ENCODE assay signal across 15 cellular contexts in the genomic region with DNA sequence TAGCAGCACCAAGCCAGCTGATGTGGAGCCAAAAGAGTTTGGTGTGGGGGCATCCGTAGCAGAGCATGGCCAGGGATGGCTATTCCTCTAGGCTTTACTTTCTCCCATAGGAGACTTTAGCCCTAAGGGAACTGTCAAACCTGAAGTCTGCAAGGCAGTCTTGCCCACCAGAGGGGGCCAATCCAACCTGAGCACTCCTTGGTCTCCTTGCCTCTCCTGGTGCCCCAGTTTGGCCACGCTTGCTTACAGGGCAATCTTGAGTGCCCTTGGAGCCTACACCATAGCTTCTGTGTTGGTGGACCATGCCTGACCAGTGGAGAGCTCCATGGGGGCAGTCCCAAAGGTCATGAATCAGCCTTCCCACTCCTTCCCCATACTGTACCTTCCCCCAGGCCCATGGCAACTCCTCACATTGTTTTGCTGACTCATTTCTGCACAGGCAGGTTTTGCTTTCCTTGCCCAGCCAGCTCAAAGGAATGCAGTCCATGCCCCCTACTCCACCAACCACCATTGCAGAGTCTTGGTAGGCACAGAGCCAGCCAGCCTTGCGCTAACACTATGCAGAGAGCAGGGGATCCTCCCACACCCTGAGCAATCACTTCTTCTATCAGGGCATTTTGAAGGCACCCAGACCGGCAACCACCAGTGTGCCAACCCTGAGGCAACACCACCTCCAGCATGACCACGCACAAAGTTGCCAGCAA.
DNase-seq lines count a peak whose midpoint lies in the region; ATAC-seq, FAIRE-seq and TF ChIP-seq lines count a peak whose summit lies in the region.
"Had no signal": no experiment of that assay in that cellular context is flagged by ENCODE, and none has a peak within 500 bp of the region (broad histone marks: within the 10 kb centered on the region; RNA-seq: fewer than 3 reads in every experiment).

No MANE protein-coding gene starts in this region.

- H3K36me3 Mint-ChIP-seq in endodermal cell (ENCODE audit: low read depth): peaks cover 4% of the 10 kb centered on the region

- H3K4ac ChIP-seq in trophoblast cell (ENCODE audit: low read depth, low read length): no peak overlapping the region

- no peak overlapping the region for H2AK5ac ChIP-seq in trophoblast cell (ENCODE audit: low read length)

- WGBS in endodermal cell (ENCODE audit: insufficient coverage in 1 of 2, insufficient read length in 1 of 2), 2 experiments: 94 to 100% methylated on average over 3 to 5 of the region's 5 CpGs
- no CpG with 5 or more reads among the region's 5 CpGs for WGBS in trophoblast cell (ENCODE audit: extremely low coverage, insufficient coverage, insufficient read length)

- TF ChIP-seq CTCF in endodermal cell (conservative IDR thresholded peaks at IDR 0.05): peak; percentile 74

- no peak overlapping the region for H3K4me2 ChIP-seq in trophoblast cell (ENCODE audit: low read length)

- H3K79me1 ChIP-seq in trophoblast cell (ENCODE audit: low read length): no peaks in the 10 kb centered on the region

- ATAC-seq in HG02588 (IDR thresholded peaks at IDR 0.05; ENCODE audit: unreplicated experiment) (no peak), GM18511 (IDR thresholded peaks at IDR 0.05; ENCODE audit: unreplicated experiment) (no peak), GM18861 (IDR thresholded peaks at IDR 0.05; ENCODE audit: unreplicated experiment) (no peak)

- H3K4me3 ChIP-seq in endodermal cell (ENCODE audit: low read length): no peak overlapping the region
- no peak overlapping the region for H3K4me3 ChIP-seq in trophoblast cell (ENCODE audit: low read depth, low read length)

- H2AFZ ChIP-seq in trophoblast cell (ENCODE audit: insufficient read depth, low read length, poor library complexity): no peak overlapping the region

- H2BK120ac ChIP-seq in trophoblast cell (ENCODE audit: insufficient read depth, low read length, poor library complexity): peak overlapping the region; percentile 5

- DNase-seq in DMS53 (lab: John Stamatoyannopoulos, UW): peak; percentile 26
- DNase-seq in DMS53 treated with DMSO at 0.1 percent for 48 hours (lab: John Stamatoyannopoulos, UW; ENCODE audit: unreplicated experiment): no peak
- peak; percentile 63 for DNase-seq in RCC 7860 (ENCODE audit: low spot score)
- peak; percentile 79 for DNase-seq in endodermal cell
- peak in 1 of 2 donors; percentile 29 for DNase-seq in trophoblast cell
- DNase-seq: amniotic stem cell, COR-L47, hypothalamus, midbrain, NCI-H446 treated with DMSO at 0.1 percent for 48 hours had no signal

- H3K27ac Mint-ChIP-seq in endodermal cell: no peak overlapping the region
- H3K27ac Mint-ChIP-seq: progenitor cell of endocrine pancreas had no signal

- H3K14ac ChIP-seq in trophoblast cell (ENCODE audit: low read length): no peak overlapping the region

- peak overlapping the region; percentile 17 for H2BK12ac ChIP-seq in trophoblast cell (ENCODE audit: low read length)

- no peak overlapping the region for H3K23ac ChIP-seq in trophoblast cell (ENCODE audit: low read length)

- FAIRE-seq in RCC 7860 (lab: Jason Lieb, UNC): no peak
- FAIRE-seq: endometrium had no signal

- H3K9me3 ChIP-seq in endodermal cell (ENCODE audit: control insufficient read depth, low read length) (no peaks in the 10 kb centered on the region), trophoblast cell (ENCODE audit: insufficient read depth, low read depth, low read length) (no peaks in the 10 kb centered on the region)

- no peak overlapping the region for H3K18ac ChIP-seq in trophoblast cell (ENCODE audit: low read length)

- H3K27me3 Mint-ChIP-seq in endodermal cell (ENCODE audit: insufficient read depth): no peaks in the 10 kb centered on the region
- H3K27me3 Mint-ChIP-seq: progenitor cell of endocrine pancreas had no signal

- peaks cover 26% of the 10 kb centered on the region for H3K9me3 Mint-ChIP-seq in endodermal cell

- H3K4me3 Mint-ChIP-seq in endodermal cell: no peak overlapping the region

- H3K79me2 ChIP-seq in trophoblast cell (ENCODE audit: control insufficient read depth, insufficient read depth, low read length, poor library complexity): no peaks in the 10 kb centered on the region

- H3K27ac ChIP-seq in endodermal cell (ENCODE audit: low read depth, low read length) (no peak overlapping the region), trophoblast cell (ENCODE audit: low read depth, low read length) (no peak overlapping the region)

- H3K4me1 Mint-ChIP-seq in endodermal cell: no peaks in the 10 kb centered on the region

- no peak overlapping the region for H4K12ac ChIP-seq in trophoblast cell (ENCODE audit: low read depth, low read length)

- H4K8ac ChIP-seq in trophoblast cell (ENCODE audit: low read depth, low read length): no peak overlapping the region

- H3K4me1 ChIP-seq in endodermal cell (ENCODE audit: control insufficient read depth, insufficient read depth, low read length) (no peaks in the 10 kb centered on the region), trophoblast cell (ENCODE audit: control insufficient read depth in 1 of 2, insufficient read depth in 2 of 2, low read length in 2 of 2) (peaks cover 3 to 7% of the 10 kb centered on the region in 2 experiments)

- H3K27me3 ChIP-seq in endodermal cell (ENCODE audit: control insufficient read depth, insufficient read depth, low read length, poor library complexity, severe bottlenecking): no peaks in the 10 kb centered on the region
- H3K27me3 ChIP-seq in trophoblast cell (ENCODE audit: insufficient read depth, low read length): no peaks in the 10 kb centered on the region

- H4K91ac ChIP-seq in trophoblast cell (ENCODE audit: low read depth, low read length): peak overlapping the region; percentile 21

- no peak overlapping the region for H2BK5ac ChIP-seq in trophoblast cell (ENCODE audit: low read depth, low read length, poor library complexity)

- H3K36me3 ChIP-seq in endodermal cell (ENCODE audit: control insufficient read depth, insufficient read depth, low read length) (no peaks in the 10 kb centered on the region), trophoblast cell (ENCODE audit: control insufficient read depth in 1 of 2, insufficient read depth in 2 of 2, low read length in 2 of 2) (no peaks in the 10 kb centered on the region)

- H3K9ac ChIP-seq in endodermal cell (ENCODE audit: extremely low read depth, low read length, poor library complexity, severe bottlenecking): no peak overlapping the region
- H3K9ac ChIP-seq in trophoblast cell (ENCODE audit: low read length): no peak overlapping the region
